ENCODE assay signal across 18 cellular contexts in the genomic region with DNA sequence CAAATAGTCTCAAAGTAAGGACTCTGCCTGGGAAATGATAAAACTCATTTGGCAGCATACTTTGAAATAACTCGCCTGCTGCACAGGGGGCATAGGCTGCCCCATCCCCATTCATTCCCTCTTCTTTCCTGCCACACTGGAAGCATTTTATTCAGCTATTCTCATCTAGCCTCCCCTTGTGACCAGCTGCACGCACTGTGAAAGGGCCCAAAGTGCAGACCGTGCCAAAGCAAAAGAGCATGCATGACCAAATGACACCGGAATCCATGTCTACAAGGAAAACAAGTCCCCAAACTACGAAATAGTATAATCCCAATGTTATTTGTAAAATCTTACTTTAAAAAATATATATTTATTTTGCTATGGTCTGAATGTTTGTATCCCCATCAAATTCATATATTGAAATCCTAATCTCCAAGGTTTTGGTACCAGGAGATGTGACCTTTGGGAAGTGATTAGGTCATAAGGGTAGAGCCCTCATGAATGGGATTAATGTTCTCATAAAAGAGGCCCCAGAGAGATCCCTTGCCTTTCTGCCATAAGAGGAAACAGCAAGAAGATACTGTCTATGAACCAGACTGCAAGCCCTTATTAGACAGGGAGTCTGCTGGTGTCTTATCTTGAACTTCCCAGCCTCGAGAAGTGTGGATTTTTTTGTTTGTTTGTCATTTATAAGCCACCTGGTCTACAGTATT.
DNase-seq lines count a peak whose midpoint lies in the region; ATAC-seq and TF ChIP-seq lines count a peak whose summit lies in the region.
"Had no signal": no experiment of that assay in that cellular context is flagged by ENCODE, and none has a peak within 500 bp of the region (broad histone marks: within the 10 kb centered on the region; RNA-seq: fewer than 3 reads in every experiment).

No MANE protein-coding gene starts in this region.

- H3K4me1 ChIP-seq in ACC112 (ENCODE audit: control insufficient read depth, insufficient read depth, low read length, unreplicated experiment) = peaks cover 43% of the 10 kb centered on the region
- H3K4me1 ChIP-seq in right cardiac atrium (ENCODE audit: control insufficient read depth, insufficient read depth, low read length) = peaks cover 14% of the 10 kb centered on the region
- H3K4me1 ChIP-seq in osteoblast (ENCODE audit: insufficient read depth, low read length) = peaks cover 35% of the 10 kb centered on the region

- no peaks in the 10 kb centered on the region for H3K4me1 Mint-ChIP-seq in activated T-cell treated with anti-CD3 and anti-CD28 coated beads, Interleukin-2, amount 50 U/mL, for 4 hours (ENCODE audit: low read depth)
- H3K4me1 Mint-ChIP-seq: naive thymus-derived CD8-positive, alpha-beta T cell had no signal

- H3K27ac ChIP-seq in ACC112 (ENCODE audit: low read depth, low read length) (peak overlapping the region; percentile 38; the same call in 1 of the 2 replicates), caudate nucleus (ENCODE audit: low read depth, low read length) (peak overlapping the region; percentile 76), right cardiac atrium (ENCODE audit: low read length) (peak overlapping the region; percentile 64), osteoblast (ENCODE audit: low read depth, low read length) (peak overlapping the region; percentile 42)
- H3K27ac ChIP-seq: A549, thoracic aorta had no signal

- H3K4me3 Mint-ChIP-seq in activated T-cell treated with anti-CD3 and anti-CD28 coated beads, Interleukin-2, amount 50 U/mL, for 4 hours = no peak overlapping the region
- H3K4me3 Mint-ChIP-seq: naive thymus-derived CD8-positive, alpha-beta T cell had no signal

- no peak overlapping the region for H2AFZ ChIP-seq in ACC112 (ENCODE audit: low read length, unreplicated experiment)
- no peak overlapping the region for H2AFZ ChIP-seq in osteoblast (ENCODE audit: low read length)

- 49% methylated on average over 6 of the region's 6 CpGs for WGBS in right cardiac atrium

- H3K4me3 ChIP-seq in ACC112 (ENCODE audit: low read depth, low read length) = no peak overlapping the region
- H3K4me3 ChIP-seq in right cardiac atrium (ENCODE audit: low read length) = no peak overlapping the region
- no peak overlapping the region for H3K4me3 ChIP-seq in osteoblast (ENCODE audit: insufficient read depth, low read length)
- H3K4me3 ChIP-seq: A549, skin epidermis, thoracic aorta had no signal

- no peak for TF ChIP-seq CTCF in osteoblast (IDR thresholded peaks at IDR 0.05; ENCODE audit: extremely low read depth, low read depth, low read length)

- H3K27me3 ChIP-seq in ACC112 (ENCODE audit: insufficient read depth, low read length) = no peaks in the 10 kb centered on the region
- no peaks in the 10 kb centered on the region for H3K27me3 ChIP-seq in right cardiac atrium (ENCODE audit: control insufficient read depth, insufficient read depth)
- H3K27me3 ChIP-seq in osteoblast (ENCODE audit: insufficient read depth, low read length) = no peaks in the 10 kb centered on the region

- peak; percentile 43 to 72 for ATAC-seq in right cardiac atrium
- ATAC-seq in activated T-cell treated with anti-CD3 and anti-CD28 coated beads, Interleukin-2, amount 50 U/mL, for 4 hours = no peak
- no peak for ATAC-seq in HG02588 (IDR thresholded peaks at IDR 0.05; ENCODE audit: unreplicated experiment)
- ATAC-seq in HG03108 (IDR thresholded peaks at IDR 0.05; ENCODE audit: unreplicated experiment) = no peak
- ATAC-seq: A549; naive thymus-derived CD8-positive, alpha-beta T cell had no signal

- H3K36me3 ChIP-seq in ACC112 (ENCODE audit: insufficient read depth, low read length) = no peaks in the 10 kb centered on the region
- H3K36me3 ChIP-seq in osteoblast (ENCODE audit: insufficient read depth, low read length) = no peaks in the 10 kb centered on the region
- H3K36me3 ChIP-seq: thoracic aorta had no signal

- peak in 56 of 61 donors; percentile 5 to 83 (median 53) for DNase-seq in caudate nucleus (lab: John Stamatoyannopoulos, UW)
- peak; percentile 49 to 65 (median 53) for DNase-seq in right cardiac atrium
- DNase-seq in osteoblast (ENCODE audit: insufficient read length, low spot score, missing footprints) = no peak
- no peak for DNase-seq in activated T-cell treated with anti-CD3 and anti-CD28 coated beads, Interleukin-2, amount 50 U/mL, for 4 hours
- DNase-seq in kidney tubule cell (ENCODE audit: low spot score) = no peak
- DNase-seq: activated naive CD4-positive, alpha-beta T cell treated with Interleukin-2 at 50 U/mL for 16 hours; Calu3; cerebellar nuclear complex; KBM-7; naive thymus-derived CD8-positive, alpha-beta T cell; NCI-H146; NCI-H748 treated with DMSO at 0.1 percent for 48 hours had no signal

- no peaks in the 10 kb centered on the region for H4K20me1 ChIP-seq in osteoblast (ENCODE audit: insufficient read depth, low read length)

- H3K79me2 ChIP-seq in ACC112 (ENCODE audit: control insufficient read depth, insufficient read depth, low read length, unreplicated experiment) (peaks cover 35% of the 10 kb centered on the region), osteoblast (ENCODE audit: insufficient read depth, low read length) (peaks cover 24% of the 10 kb centered on the region)

- intact Hi-C loops in right cardiac atrium (cut with DNase I) = no loop called here

- no peaks in the 10 kb centered on the region for H3K36me3 Mint-ChIP-seq in activated T-cell treated with anti-CD3 and anti-CD28 coated beads, Interleukin-2, amount 50 U/mL, for 4 hours (ENCODE audit: insufficient read depth)
- H3K36me3 Mint-ChIP-seq: naive thymus-derived CD8-positive, alpha-beta T cell had no signal

- peak overlapping the region; percentile 14 for H3K4me2 ChIP-seq in osteoblast (ENCODE audit: insufficient read depth, low read length)
- H3K4me2 ChIP-seq: A549 had no signal

- H3K9me3 Mint-ChIP-seq in activated T-cell treated with anti-CD3 and anti-CD28 coated beads, Interleukin-2, amount 50 U/mL, for 4 hours = no peaks in the 10 kb centered on the region
- H3K9me3 Mint-ChIP-seq: naive thymus-derived CD8-positive, alpha-beta T cell had no signal

- no peaks in the 10 kb centered on the region for H3K9me3 ChIP-seq in right cardiac atrium (ENCODE audit: control insufficient read depth, low read length)
- no peaks in the 10 kb centered on the region for H3K9me3 ChIP-seq in osteoblast (ENCODE audit: low read depth, low read length)
- H3K9me3 ChIP-seq: A549, thoracic aorta had no signal

- peaks cover 2% of the 10 kb centered on the region for H3K27me3 Mint-ChIP-seq in activated T-cell treated with anti-CD3 and anti-CD28 coated beads, Interleukin-2, amount 50 U/mL, for 4 hours (ENCODE audit: low read depth)

Comparison
In these comparisons a context has a peak if more than half of its experiments do, and no peak if none do; other contexts are left out.
1. DNase-seq: peak in caudate nucleus (56 of 61) and right cardiac atrium (3 of 3); none in osteoblast (single experiment), activated T-cell treated with anti-CD3 and anti-CD28 coated beads, Interleukin-2, amount 50 U/mL, for 4 hours (single experiment) and kidney tubule cell (single experiment).
2. ATAC-seq: peak in right cardiac atrium (2 of 2); none in activated T-cell treated with anti-CD3 and anti-CD28 coated beads, Interleukin-2, amount 50 U/mL, for 4 hours (0 of 2), HG02588 (single experiment) and HG03108 (single experiment).
3. Peak in every context shown above with its lines, with median percentiles within 50 percentile points of each other: H3K27ac ChIP-seq.